1 cellular context compared by ENCODE assay signal in the genomic region with DNA sequence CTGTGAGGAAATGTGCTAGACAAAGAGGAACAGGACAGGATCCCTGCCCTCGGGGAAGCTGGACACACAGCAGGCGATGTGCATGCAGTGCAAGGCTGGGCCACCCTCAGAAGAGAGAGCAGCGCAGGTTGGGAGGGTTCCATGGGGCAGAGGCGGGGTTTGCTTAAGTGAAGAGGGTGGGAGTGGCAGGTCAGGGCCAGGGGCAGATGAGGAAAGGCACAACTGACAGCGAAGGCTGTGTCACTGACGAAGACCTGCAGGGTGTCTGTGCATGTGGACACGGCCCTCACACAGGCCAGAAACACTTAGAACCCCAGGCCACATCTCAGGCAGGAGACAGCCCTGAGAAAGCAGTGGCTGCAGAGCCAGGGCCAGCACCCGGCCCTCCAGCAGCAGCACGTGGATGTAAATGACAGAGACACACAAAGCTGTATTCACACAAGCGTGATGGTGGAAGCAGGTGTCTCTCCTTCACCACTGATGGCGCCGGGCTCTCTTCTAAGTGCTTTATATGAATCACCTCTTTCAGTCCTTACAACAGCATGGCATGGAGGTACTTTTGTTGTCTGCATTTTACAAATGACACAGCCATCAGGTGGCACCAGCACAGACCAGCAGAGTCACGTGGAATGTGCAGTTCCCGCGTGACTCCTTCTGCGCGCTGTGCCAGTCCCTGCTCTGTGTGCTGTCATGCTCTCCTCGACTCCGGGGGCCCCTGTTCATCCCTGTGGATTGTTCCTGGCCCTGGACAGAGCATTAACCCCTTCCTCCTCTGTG.
TF ChIP-seq lines count a peak whose summit lies in the region.

No MANE protein-coding gene starts in this region.

TF ChIP-seq in H1, 55 proteins besides CTCF, POLR2A, EP300 and RAD21:
- TF ChIP-seq, protein P1, sequence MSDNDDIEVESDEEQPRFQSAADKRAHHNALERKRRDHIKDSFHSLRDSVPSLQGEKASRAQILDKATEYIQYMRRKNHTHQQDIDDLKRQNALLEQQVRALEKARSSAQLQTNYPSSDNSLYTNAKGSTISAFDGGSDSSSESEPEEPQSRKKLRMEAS (IDR thresholded peaks at IDR 0.05), result no peak
- TF ChIP-seq EZH2 (IDR thresholded peaks at IDR 0.05; ENCODE audit: low read depth, low read length, severe bottlenecking), result no peak
- TF ChIP-seq SRF (IDR thresholded peaks at IDR 0.05; ENCODE audit: low read depth, low read length), result no peak
- TF ChIP-seq SP2 (IDR thresholded peaks at IDR 0.05; ENCODE audit: low read length), result no peak
- no peak for TF ChIP-seq CHD2 (IDR thresholded peaks at IDR 0.05; ENCODE audit: low read length)
- TF ChIP-seq, protein P2, sequence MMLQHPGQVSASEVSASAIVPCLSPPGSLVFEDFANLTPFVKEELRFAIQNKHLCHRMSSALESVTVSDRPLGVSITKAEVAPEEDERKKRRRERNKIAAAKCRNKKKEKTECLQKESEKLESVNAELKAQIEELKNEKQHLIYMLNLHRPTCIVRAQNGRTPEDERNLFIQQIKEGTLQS (IDR thresholded peaks at IDR 0.05; ENCODE audit: insufficient read depth, low read depth, low read length), result no peak
- TF ChIP-seq ZNF274 (IDR thresholded peaks at IDR 0.05; ENCODE audit: borderline replicate concordance, extremely low read depth, low read length), result no peak
- no peak for TF ChIP-seq CEBPB (IDR thresholded peaks at IDR 0.05; ENCODE audit: low read depth, low read length)
- TF ChIP-seq, protein P3, sequence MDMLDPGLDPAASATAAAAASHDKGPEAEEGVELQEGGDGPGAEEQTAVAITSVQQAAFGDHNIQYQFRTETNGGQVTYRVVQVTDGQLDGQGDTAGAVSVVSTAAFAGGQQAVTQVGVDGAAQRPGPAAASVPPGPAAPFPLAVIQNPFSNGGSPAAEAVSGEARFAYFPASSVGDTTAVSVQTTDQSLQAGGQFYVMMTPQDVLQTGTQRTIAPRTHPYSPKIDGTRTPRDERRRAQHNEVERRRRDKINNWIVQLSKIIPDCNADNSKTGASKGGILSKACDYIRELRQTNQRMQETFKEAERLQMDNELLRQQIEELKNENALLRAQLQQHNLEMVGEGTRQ (IDR thresholded peaks at IDR 0.05; ENCODE audit: low read length), result no peak
- no peak for TF ChIP-seq SIN3A (conservative IDR thresholded peaks at IDR 0.05 in 1 of 2, IDR thresholded peaks at IDR 0.05 in 1 of 2; ENCODE audit: low read depth in 1 of 2, low read length in 2 of 2)
- no peak for TF ChIP-seq BRCA1 (IDR thresholded peaks at IDR 0.05; ENCODE audit: low read depth, low read length)
- TF ChIP-seq CBX8 (IDR thresholded peaks at IDR 0.05; ENCODE audit: borderline replicate concordance, low read depth, low read length), result no peak
- no peak for TF ChIP-seq YY1 (IDR thresholded peaks at IDR 0.05; ENCODE audit: low read depth, low read length)
- no peak for TF ChIP-seq HDAC2 (IDR thresholded peaks at IDR 0.05; ENCODE audit: borderline replicate concordance in 1 of 2, low read depth in 2 of 2, low read length in 2 of 2)
- no peak for TF ChIP-seq HDAC6 (IDR thresholded peaks at IDR 0.05; ENCODE audit: low read depth, low read length)
- TF ChIP-seq SUZ12 (IDR thresholded peaks at IDR 0.05; ENCODE audit: low read length), result no peak
- TF ChIP-seq SAP30 (IDR thresholded peaks at IDR 0.05; ENCODE audit: insufficient read depth, insufficient replicate concordance, low read length), result no peak
- no peak for TF ChIP-seq RNF2 (IDR thresholded peaks at IDR 0.05; ENCODE audit: borderline replicate concordance, low read depth, low read length, missing control alignments, poor library complexity, severe bottlenecking)
- no peak for TF ChIP-seq FOSL1 (IDR thresholded peaks at IDR 0.05; ENCODE audit: insufficient read depth, low read depth, low read length)
- no peak for TF ChIP-seq TEAD4 (IDR thresholded peaks at IDR 0.05; ENCODE audit: low read depth, low read length)
